In the genomic region with DNA sequence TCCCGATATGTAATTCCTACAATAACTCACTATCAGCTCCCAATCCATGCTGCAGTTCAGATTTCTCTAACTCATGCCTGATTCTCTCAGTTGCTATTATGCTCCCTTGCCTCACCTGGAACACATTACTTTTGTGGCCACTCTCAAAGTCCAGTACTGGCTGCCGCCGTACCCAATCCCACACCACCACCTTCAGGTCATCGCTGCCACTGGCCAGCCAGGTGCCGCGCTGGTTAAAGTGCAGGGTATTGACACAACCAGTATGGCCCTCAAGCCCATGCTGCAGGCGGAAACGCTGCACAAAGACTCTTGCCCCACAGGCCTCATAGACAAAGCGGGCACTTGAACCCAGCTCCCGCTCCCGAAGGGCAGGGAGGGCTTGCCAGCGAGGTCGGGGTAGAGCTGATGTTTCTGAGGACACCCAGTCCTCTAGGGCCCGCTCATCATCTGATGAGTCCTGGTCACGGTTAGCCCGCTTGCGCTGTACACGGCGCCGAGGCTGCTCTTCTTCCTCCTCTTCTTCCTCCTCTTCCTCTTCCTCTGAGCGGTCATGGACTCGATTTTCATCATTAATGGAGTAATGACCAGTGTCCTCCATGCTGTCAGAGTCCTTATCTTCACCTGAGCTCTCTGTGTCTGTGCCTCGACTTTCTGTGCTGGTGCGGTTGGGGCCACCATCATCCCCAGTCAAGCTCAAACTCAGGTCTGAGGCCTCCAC, we compare ENCODE assay signal across 28 cellular contexts. TPM values are rescaled to one million over a fixed set of nuclear protein-coding genes. Genes with fewer than 3 reads are reported as not detected.
DNase-seq lines count a peak whose midpoint lies in the region; ATAC-seq, FAIRE-seq and TF ChIP-seq lines count a peak whose summit lies in the region.
"Had no signal": no experiment of that assay in that cellular context is flagged by ENCODE, and none has a peak within 500 bp of the region (broad histone marks: within the 10 kb centered on the region; RNA-seq: fewer than 3 reads in every experiment).

No MANE protein-coding gene starts in this region.

- H3K27me3 Mint-ChIP-seq in activated T-helper 17 cell treated with anti-CD3 and anti-CD28 coated beads, Interleukin-2, amount 50 U/mL, for 72 hours: no peaks in the 10 kb centered on the region
- no peaks in the 10 kb centered on the region for H3K27me3 Mint-ChIP-seq in osteocyte (ENCODE audit: unreplicated experiment)
- H3K27me3 Mint-ChIP-seq: CD4-positive, alpha-beta memory T cell had no signal

- peaks cover 100% of the 10 kb centered on the region for H3K36me3 Mint-ChIP-seq in activated T-helper 17 cell treated with anti-CD3 and anti-CD28 coated beads, Interleukin-2, amount 50 U/mL, for 72 hours (ENCODE audit: low read depth)
- peaks cover 27% of the 10 kb centered on the region for H3K36me3 Mint-ChIP-seq in osteocyte (ENCODE audit: unreplicated experiment)

- H3K79me2 ChIP-seq in HepG2 (ENCODE audit: insufficient read depth, low read length): no peaks in the 10 kb centered on the region

- in situ Hi-C loops in HepG2 (cut with HindIII; ENCODE audit: extremely low pct_ligation_motif_present, low pct_unique_long_range_greater_than_20kb): no loop called here

- WGBS in HepG2 (ENCODE audit: low lambda C conversion rate): 98% methylated on average over 19 of the region's 24 CpGs

- H3K27ac ChIP-seq in HEK293 (ENCODE audit: extremely low read depth, low read depth, low read length) (no peak overlapping the region), HepG2 (ENCODE audit: extremely low read length, insufficient read depth, low read length) (no peak overlapping the region)
- H3K27ac ChIP-seq: BLaER1 treated with 17β-estradiol and CSF1 and Interleukin-3, amounts not matched to agents 10 nM and 100 nM; GM23248; SJSA1 had no signal

- DNase-seq in HepG2 (ENCODE audit: low spot score) (no peak), HuH-7 (ENCODE audit: low spot score) (no peak), A172 (ENCODE audit: low spot score) (no peak), osteocyte (ENCODE audit: extremely low spot score, unreplicated experiment) (no peak)
- DNase-seq in central memory CD4-positive, alpha-beta T cell: no peak
- DNase-seq: CD4-positive, alpha-beta memory T cell; GM23248; H9; IMR-90; Karpas-422; NCI-H1694; NCI-H2081; NCI-H2171; NCI-H345; NCI-H524; NCI-H774; NK-92 treated with Interleukin-12 subunit alpha and Interleukin-12 subunit beta, amount 100 ng/mL, for 24 hours had no signal

- no peaks in the 10 kb centered on the region for H3K27me3 ChIP-seq in HepG2 (ENCODE audit: control insufficient read depth in 1 of 2, insufficient read depth in 2 of 2, low read length in 2 of 2)
- H3K27me3 ChIP-seq: BLaER1 treated with 17β-estradiol and CSF1 and Interleukin-3, amounts not matched to agents 10 nM and 100 nM; SJSA1 had no signal

- H3K27ac Mint-ChIP-seq in activated T-helper 17 cell treated with anti-CD3 and anti-CD28 coated beads, Interleukin-2, amount 50 U/mL, for 72 hours: peak overlapping the region; percentile 73
- no peak overlapping the region for H3K27ac Mint-ChIP-seq in osteocyte (ENCODE audit: unreplicated experiment)

- POLR2A ChIA-PET in HEK293 (lab: Yijun Ruan, JAX) (no interaction called here), HepG2 (lab: Yijun Ruan, JAX) (interaction anchor here (1.2 kb wide), 1 partner anchor 22 kb away, joined by 3 read pairs; a partner anchor contains a TSS)

- H3K4me3 Mint-ChIP-seq in activated T-helper 17 cell treated with anti-CD3 and anti-CD28 coated beads, Interleukin-2, amount 50 U/mL, for 72 hours: no peak overlapping the region
- no peak overlapping the region for H3K4me3 Mint-ChIP-seq in osteocyte (ENCODE audit: unreplicated experiment)
- H3K4me3 Mint-ChIP-seq: H9 had no signal

- H3K4me1 ChIP-seq in HEK293 (ENCODE audit: control insufficient read depth, insufficient read depth, low read length) (peaks cover 11% of the 10 kb centered on the region), HepG2 (ENCODE audit: insufficient read depth, low read length) (no peaks in the 10 kb centered on the region)
- H3K4me1 ChIP-seq: BLaER1 treated with 17β-estradiol and CSF1 and Interleukin-3, amounts not matched to agents 10 nM and 100 nM; SJSA1 had no signal

- TSS peak; percentile 31 for BruUV-seq in HepG2 (replicated peaks; lab: Mats Ljungman, UMichigan)

- no peaks in the 10 kb centered on the region for H4K20me1 ChIP-seq in HepG2 (ENCODE audit: insufficient read depth, low read length)

- H3K36me3 ChIP-seq in HEK293 (ENCODE audit: control insufficient read depth in 2 of 2, insufficient read depth in 1 of 2, low read length in 2 of 2) (peaks cover 29 to 89% of the 10 kb centered on the region in 2 experiments), HepG2 (replicated peaks in 1 of 2; ENCODE audit: control insufficient read depth in 1 of 2, insufficient read depth in 2 of 2, low read length in 2 of 2) (peaks cover 16 to 71% of the 10 kb centered on the region in 2 experiments)

- FAIRE-seq in HepG2 (lab: Jason Lieb, UNC): no peak
- FAIRE-seq: G401.6, GM18507, RCC 7860 had no signal

- no peak for ATAC-seq in activated T-helper 17 cell treated with anti-CD3 and anti-CD28 coated beads, Interleukin-2, amount 50 U/mL, for 72 hours (replicated peaks)
- ATAC-seq in HepG2: no peak
- ATAC-seq: Right ventricle myocardium inferior had no signal

- H3K9ac ChIP-seq in HepG2 (ENCODE audit: insufficient read depth, low read depth, low read length): no peak overlapping the region
- H3K9ac ChIP-seq: BLaER1 treated with 17β-estradiol and CSF1 and Interleukin-3, amounts not matched to agents 10 nM and 100 nM; GM23248 had no signal

- no peak for TF ChIP-seq RAD21 in HepG2 (CRISPR knock-in tag; IDR thresholded peaks at IDR 0.05)

- intact Hi-C loops in HepG2 (cut with micrococcal nuclease; ENCODE audit: unreplicated experiment): no loop called here

- H3K4me1 Mint-ChIP-seq in activated T-helper 17 cell treated with anti-CD3 and anti-CD28 coated beads, Interleukin-2, amount 50 U/mL, for 72 hours: peaks cover 4% of the 10 kb centered on the region
- peaks cover 10% of the 10 kb centered on the region for H3K4me1 Mint-ChIP-seq in osteocyte (ENCODE audit: unreplicated experiment)

- H2AFZ ChIP-seq in HepG2 (ENCODE audit: low read length): no peak overlapping the region
- H2AFZ ChIP-seq: GM23248 had no signal

- H3K9me3 Mint-ChIP-seq in activated T-helper 17 cell treated with anti-CD3 and anti-CD28 coated beads, Interleukin-2, amount 50 U/mL, for 72 hours: no peaks in the 10 kb centered on the region
- no peaks in the 10 kb centered on the region for H3K9me3 Mint-ChIP-seq in osteocyte (ENCODE audit: unreplicated experiment)
- H3K9me3 Mint-ChIP-seq: CD4-positive, alpha-beta memory T cell; H9 had no signal

- CTCF ChIA-PET in HEK293 (lab: Yijun Ruan, JAX): interaction anchor here (0.6 to 4.7 kb wide), 8 partner anchors 12 to 154 kb away, joined by 3 to 28 read pairs (median 5); no protein-coding TSS in a partner anchor
- CTCF ChIA-PET in HepG2 (lab: Yijun Ruan, JAX; ENCODE audit: low intra/inter-chr PET ratio, low total read pairs): no interaction called here

- H3K9me3 ChIP-seq in HEK293 (ENCODE audit: control insufficient read depth, insufficient read depth, low read depth, low read length): no peaks in the 10 kb centered on the region
- H3K9me3 ChIP-seq in HepG2 (ENCODE audit: low read length): no peaks in the 10 kb centered on the region
- H3K9me3 ChIP-seq: BLaER1 treated with 17β-estradiol and CSF1 and Interleukin-3, amounts not matched to agents 10 nM and 100 nM; SJSA1 had no signal

- TF ChIP-seq CTCF in HEK293 (tag by site-specific recombination; IDR thresholded peaks at IDR 0.05) (no peak), HepG2 (CRISPR knock-in tag; IDR thresholded peaks at IDR 0.05) (no peak), osteocyte (IDR thresholded peaks at IDR 0.05) (no peak)

- no peak for TF ChIP-seq POLR2A in HepG2 (IDR thresholded peaks at IDR 0.05; ENCODE audit: insufficient read depth in 1 of 2, low read depth in 2 of 2, low read length in 2 of 2)

- no peak overlapping the region for H3K4me2 ChIP-seq in HepG2 (ENCODE audit: low read depth, low read length)
- H3K4me2 ChIP-seq: BLaER1 treated with 17β-estradiol and CSF1 and Interleukin-3, amounts not matched to agents 10 nM and 100 nM had no signal

- H3K4me3 ChIP-seq in HEK293 (ENCODE audit: low read depth, low read length) (no peak overlapping the region), HepG2 (replicated peaks in 1 of 3; ENCODE audit: insufficient read depth in 1 of 3, low read depth in 2 of 3, low read length in 3 of 3) (no peak overlapping the region)
- H3K4me3 ChIP-seq: BLaER1 treated with 17β-estradiol and CSF1 and Interleukin-3, amounts not matched to agents 10 nM and 100 nM; GM23248; SJSA1 had no signal

- TF ChIP-seq EP300 in HepG2 (IDR thresholded peaks at IDR 0.05; ENCODE audit: low read depth in 2 of 2, low read length in 2 of 2): no peak
- no peak for TF ChIP-seq EP300 in HepG2 (CRISPR knock-in tag; IDR thresholded peaks at IDR 0.05; ENCODE audit: borderline replicate concordance)

RNA-seq across cellular contexts. Expression of a gene that starts 22.6 kb away (rescaled TPM):
- 100 to 1,000 TPM; 126 to 175 TPM for total RNA-seq in activated T-helper 17 cell treated with anti-CD3 and anti-CD28 coated beads, Interleukin-2, amount 50 U/mL, for 72 hours
- total RNA-seq in HepG2 (2016; rRNA removed; fragmentation: Illumina TruSeq; extraction: Trizol): 52.3 and 79.8 TPM in 2 replicates
- 17.5 and 18.7 TPM in 2 replicates for total RNA-seq in HepG2 (2016; cell fraction: cytosol; rRNA removed; fragmentation: Illumina TruSeq; extraction: Trizol; ENCODE audit: low read depth)
- 48.0 and 77.3 TPM in 2 replicates for total RNA-seq in HepG2 (2016; cell fraction: insoluble cytoplasmic fraction; rRNA removed; fragmentation: Illumina TruSeq; extraction: Trizol)
- 29.8 and 32.3 TPM in 2 replicates for total RNA-seq in HepG2 (2016; cell fraction: membrane; rRNA removed; fragmentation: Illumina TruSeq; extraction: Trizol)
- total RNA-seq in HepG2 (2016; cell fraction: nucleus; rRNA removed; fragmentation: Illumina TruSeq; extraction: Trizol): 139 and 162 TPM in 2 replicates
- polyA plus RNA-seq in HepG2 (2011; rRNA removed): 73.4 and 94.7 TPM in 2 replicates
- polyA plus RNA-seq in HepG2 (2011; cell fraction: cytosol; rRNA removed): 33.1 and 34.2 TPM in 2 replicates
- polyA plus RNA-seq in HepG2 (2011; cell fraction: nucleus; rRNA removed): 505 and 552 TPM in 2 replicates
- polyA plus RNA-seq in HepG2 (2012): 63.6 and 76.2 TPM in 2 replicates
- polyA plus RNA-seq in HepG2 (2016; cell fraction: cytosol; fragmentation: Illumina TruSeq; extraction: Trizol; ENCODE audit: low read depth): 4.0 and 4.4 TPM in 2 replicates
- 34.8 and 37.8 TPM in 2 replicates for polyA plus RNA-seq in HepG2 (2016; cell fraction: insoluble cytoplasmic fraction; fragmentation: Illumina TruSeq; extraction: Trizol; ENCODE audit: low read depth)
- polyA plus RNA-seq in HepG2 (2016; cell fraction: membrane; fragmentation: Illumina TruSeq; extraction: Trizol; ENCODE audit: low read depth): 12.0 and 13.0 TPM in 2 replicates
- 243 and 251 TPM in 2 replicates for polyA plus RNA-seq in HepG2 (2016; cell fraction: nucleus; fragmentation: Illumina TruSeq; extraction: Trizol; ENCODE audit: insufficient read depth, low read depth)
- 86.3 and 97.5 TPM in 2 replicates for polyA minus RNA-seq in HepG2 (2011; rRNA and poly(A)+ RNA removed; ENCODE audit: low replicate concordance)
- 20.5 and 34.4 TPM in 2 replicates for polyA minus RNA-seq in HepG2 (2011; cell fraction: cytosol; rRNA and poly(A)+ RNA removed)
- 227 and 254 TPM in 2 replicates for polyA minus RNA-seq in HepG2 (2011; cell fraction: nucleus; rRNA and poly(A)+ RNA removed)
- 86.5 and 90.0 TPM in 2 replicates for total RNA-seq in A172 (2014; rRNA removed; shearing (Covaris generic))
- 152 and 163 TPM in 2 replicates for total RNA-seq in osteocyte

RNA-seq across cellular contexts. Expression of a gene that starts 34.6 kb away (rescaled TPM):
- 10 to 100 TPM; 48.7 to 49.4 TPM for total RNA-seq in activated T-helper 17 cell treated with anti-CD3 and anti-CD28 coated beads, Interleukin-2, amount 50 U/mL, for 72 hours
- total RNA-seq in HepG2 (2016; rRNA removed; fragmentation: Illumina TruSeq; extraction: Trizol): 12.1 and 15.8 TPM in 2 replicates
- 5.3 and 6.2 TPM in 2 replicates for total RNA-seq in HepG2 (2016; cell fraction: cytosol; rRNA removed; fragmentation: Illumina TruSeq; extraction: Trizol; ENCODE audit: low read depth)
- 13.1 and 13.5 TPM in 2 replicates for total RNA-seq in HepG2 (2016; cell fraction: insoluble cytoplasmic fraction; rRNA removed; fragmentation: Illumina TruSeq; extraction: Trizol)
- 19.6 and 23.0 TPM in 2 replicates for total RNA-seq in HepG2 (2016; cell fraction: membrane; rRNA removed; fragmentation: Illumina TruSeq; extraction: Trizol)
- 6.0 and 6.1 TPM in 2 replicates for total RNA-seq in HepG2 (2016; cell fraction: nucleus; rRNA removed; fragmentation: Illumina TruSeq; extraction: Trizol)
- polyA plus RNA-seq in HepG2 (2011; rRNA removed): 35.2 and 40.4 TPM in 2 replicates
- polyA plus RNA-seq in HepG2 (2011; cell fraction: cytosol; rRNA removed): 28.3 and 34.3 TPM in 2 replicates
- polyA plus RNA-seq in HepG2 (2011; cell fraction: nucleus; rRNA removed): 14.9 and 20.5 TPM in 2 replicates
- polyA plus RNA-seq in HepG2 (2012): 13.8 and 25.9 TPM in 2 replicates
- 23.0 and 24.9 TPM in 2 replicates for polyA plus RNA-seq in HepG2 (2016; cell fraction: cytosol; fragmentation: Illumina TruSeq; extraction: Trizol; ENCODE audit: low read depth)
- polyA plus RNA-seq in HepG2 (2016; cell fraction: insoluble cytoplasmic fraction; fragmentation: Illumina TruSeq; extraction: Trizol; ENCODE audit: low read depth): 40.5 and 45.7 TPM in 2 replicates
- 43.4 and 51.8 TPM in 2 replicates for polyA plus RNA-seq in HepG2 (2016; cell fraction: membrane; fragmentation: Illumina TruSeq; extraction: Trizol; ENCODE audit: low read depth)
- 23.2 and 27.2 TPM in 2 replicates for polyA plus RNA-seq in HepG2 (2016; cell fraction: nucleus; fragmentation: Illumina TruSeq; extraction: Trizol; ENCODE audit: insufficient read depth, low read depth)
- 14.7 and 92.5 TPM in 2 replicates for polyA minus RNA-seq in HepG2 (2011; rRNA and poly(A)+ RNA removed; ENCODE audit: low replicate concordance)
- polyA minus RNA-seq in HepG2 (2011; cell fraction: cytosol; rRNA and poly(A)+ RNA removed): 11.5 TPM in 2 replicates
- 3.0 and 7.3 TPM in 2 replicates for polyA minus RNA-seq in HepG2 (2011; cell fraction: nucleus; rRNA and poly(A)+ RNA removed)
- total RNA-seq in A172 (2014; rRNA removed; shearing (Covaris generic)): 194 and 307 TPM in 2 replicates
- total RNA-seq in osteocyte: 195 and 197 TPM in 2 replicates

RNA-seq across cellular contexts. Expression of a gene that starts 45.2 kb away (rescaled TPM):
- 10 to 100 TPM; 48.3 to 61.4 TPM for total RNA-seq in activated T-helper 17 cell treated with anti-CD3 and anti-CD28 coated beads, Interleukin-2, amount 50 U/mL, for 72 hours
- total RNA-seq in HepG2 (2016; rRNA removed; fragmentation: Illumina TruSeq; extraction: Trizol) (47.0 and 81.9 TPM in 2 replicates), osteocyte (56.8 and 60.8 TPM in 2 replicates)
- total RNA-seq in HepG2 (2016; cell fraction: cytosol; rRNA removed; fragmentation: Illumina TruSeq; extraction: Trizol; ENCODE audit: low read depth): 5.1 and 6.3 TPM in 2 replicates
- 44.9 and 86.0 TPM in 2 replicates for total RNA-seq in HepG2 (2016; cell fraction: insoluble cytoplasmic fraction; rRNA removed; fragmentation: Illumina TruSeq; extraction: Trizol)
- total RNA-seq in HepG2 (2016; cell fraction: membrane; rRNA removed; fragmentation: Illumina TruSeq; extraction: Trizol): 19.1 and 20.5 TPM in 2 replicates
- total RNA-seq in HepG2 (2016; cell fraction: nucleus; rRNA removed; fragmentation: Illumina TruSeq; extraction: Trizol): 28.9 and 32.0 TPM in 2 replicates
- 48.3 and 51.8 TPM in 2 replicates for polyA plus RNA-seq in HepG2 (2011; rRNA removed)
- polyA plus RNA-seq in HepG2 (2011; cell fraction: cytosol; rRNA removed): 34.9 and 46.4 TPM in 2 replicates
- polyA plus RNA-seq in HepG2 (2011; cell fraction: nucleus; rRNA removed): 23.3 and 28.0 TPM in 2 replicates
- 38.3 and 48.7 TPM in 2 replicates for polyA plus RNA-seq in HepG2 (2012)
- polyA plus RNA-seq in HepG2 (2016; cell fraction: cytosol; fragmentation: Illumina TruSeq; extraction: Trizol; ENCODE audit: low read depth): 5.2 and 6.2 TPM in 2 replicates
- 84.0 and 84.9 TPM in 2 replicates for polyA plus RNA-seq in HepG2 (2016; cell fraction: insoluble cytoplasmic fraction; fragmentation: Illumina TruSeq; extraction: Trizol; ENCODE audit: low read depth)
- polyA plus RNA-seq in HepG2 (2016; cell fraction: membrane; fragmentation: Illumina TruSeq; extraction: Trizol; ENCODE audit: low read depth): 12.8 and 14.7 TPM in 2 replicates
- 30.0 and 35.6 TPM in 2 replicates for polyA plus RNA-seq in HepG2 (2016; cell fraction: nucleus; fragmentation: Illumina TruSeq; extraction: Trizol; ENCODE audit: insufficient read depth, low read depth)
- polyA minus RNA-seq in HepG2 (2011; rRNA and poly(A)+ RNA removed; ENCODE audit: low replicate concordance): 56.5 and 59.3 TPM in 2 replicates
- 28.6 and 31.3 TPM in 2 replicates for polyA minus RNA-seq in HepG2 (2011; cell fraction: cytosol; rRNA and poly(A)+ RNA removed)
- 48.5 and 69.5 TPM in 2 replicates for polyA minus RNA-seq in HepG2 (2011; cell fraction: nucleus; rRNA and poly(A)+ RNA removed)
- total RNA-seq in A172 (2014; rRNA removed; shearing (Covaris generic)): 70.3 and 102 TPM in 2 replicates

RNA-seq across cellular contexts. Expression of a gene that starts 49.4 kb away (rescaled TPM):
- not detected for total RNA-seq in activated T-helper 17 cell treated with anti-CD3 and anti-CD28 coated beads, Interleukin-2, amount 50 U/mL, for 72 hours
- total RNA-seq in HepG2 (2016; rRNA removed; fragmentation: Illumina TruSeq; extraction: Trizol) (0.20 TPM in 2 replicates), osteocyte (not detected in 2 replicates)
- not detected in 2 replicates for total RNA-seq in HepG2 (2016; cell fraction: cytosol; rRNA removed; fragmentation: Illumina TruSeq; extraction: Trizol; ENCODE audit: low read depth)
- total RNA-seq in HepG2 (2016; cell fraction: insoluble cytoplasmic fraction; rRNA removed; fragmentation: Illumina TruSeq; extraction: Trizol): 0.06 TPM in 1 of 2 replicates, not detected in the other
- total RNA-seq in HepG2 (2016; cell fraction: membrane; rRNA removed; fragmentation: Illumina TruSeq; extraction: Trizol): 0.19 TPM in 1 of 2 replicates, not detected in the other
- total RNA-seq in HepG2 (2016; cell fraction: nucleus; rRNA removed; fragmentation: Illumina TruSeq; extraction: Trizol): not detected in 2 replicates
- polyA plus RNA-seq in HepG2 (2011; rRNA removed): 0.09 TPM in 2 replicates
- polyA plus RNA-seq in HepG2 (2011; cell fraction: cytosol; rRNA removed): 0.05 TPM in 1 of 2 replicates, not detected in the other
- polyA plus RNA-seq in HepG2 (2011; cell fraction: nucleus; rRNA removed): not detected in 2 replicates
- polyA plus RNA-seq in HepG2 (2012): 0.12 TPM in 1 of 2 replicates, not detected in the other
- polyA plus RNA-seq in HepG2 (2016; cell fraction: cytosol; fragmentation: Illumina TruSeq; extraction: Trizol; ENCODE audit: low read depth): 0.09 and 0.17 TPM in 2 replicates
- polyA plus RNA-seq in HepG2 (2016; cell fraction: insoluble cytoplasmic fraction; fragmentation: Illumina TruSeq; extraction: Trizol; ENCODE audit: low read depth): 0.30 and 0.41 TPM in 2 replicates
- 0.21 and 0.30 TPM in 2 replicates for polyA plus RNA-seq in HepG2 (2016; cell fraction: membrane; fragmentation: Illumina TruSeq; extraction: Trizol; ENCODE audit: low read depth)
- polyA plus RNA-seq in HepG2 (2016; cell fraction: nucleus; fragmentation: Illumina TruSeq; extraction: Trizol; ENCODE audit: insufficient read depth, low read depth): not detected in 2 replicates
- not detected in 2 replicates for polyA minus RNA-seq in HepG2 (2011; rRNA and poly(A)+ RNA removed; ENCODE audit: low replicate concordance)
- polyA minus RNA-seq in HepG2 (2011; cell fraction: cytosol; rRNA and poly(A)+ RNA removed): not detected in 2 replicates
- polyA minus RNA-seq in HepG2 (2011; cell fraction: nucleus; rRNA and poly(A)+ RNA removed): not detected in 2 replicates
- total RNA-seq in A172 (2014; rRNA removed; shearing (Covaris generic)): 0.22 and 0.60 TPM in 2 replicates
- total RNA-seq: CD4-positive, alpha-beta memory T cell; Daoy; HT1080; M059J; SJSA1 had no signal
- polyA plus RNA-seq: CD4-positive, alpha-beta memory T cell; GM23248 had no signal
